Comparison of ENCODE assay signal across 28 cellular contexts in genomic region chr1:73040811-73041210, GRCh38.
"Had no signal": no experiment of that assay in that cellular context is flagged by ENCODE, and none has a peak within 500 bp of the region (broad histone marks: within the 10 kb centered on the region; RNA-seq: fewer than 3 reads in every experiment).

No MANE protein-coding gene starts in this region.

- H3K9me3 ChIP-seq: adrenal gland, breast epithelium, colonic mucosa, esophagus squamous epithelium, gastroesophageal sphincter had no signal

- DNase-seq: activated CD4-positive, alpha-beta T cell treated with anti-CD3 and anti-CD28 coated beads for 1 hour; activated CD4-positive, alpha-beta T cell treated with anti-CD3 and anti-CD28 coated beads for 4 hours; activated CD4-positive, alpha-beta T cell treated with anti-CD3 and anti-CD28 coated beads, Interleukin-2, amount 10 ng/mL, durations not matched to agents 7 days and 5 days; activated CD4-positive, alpha-beta T cell treated with anti-CD3 and anti-CD28 coated beads, Interleukin-2, amount 50 U/mL, for 4 hours; activated CD8-positive, alpha-beta memory T cell treated with anti-CD3 and anti-CD28 coated beads for 24 hours; activated CD8-positive, alpha-beta T cell treated with anti-CD3 and anti-CD28 coated beads for 36 hours; activated effector memory CD4-positive, alpha-beta T cell treated with anti-CD3 and anti-CD28 coated beads, Interleukin-2, amount 50 U/mL, for 16 hours; activated naive CD4-positive, alpha-beta T cell treated with anti-CD3 and anti-CD28 coated beads for 36 hours; activated naive CD8-positive, alpha-beta T cell treated with anti-CD3 and anti-CD28 coated beads for 36 hours; activated naive CD8-positive, alpha-beta T cell treated with anti-CD3 and anti-CD28 coated beads, Interleukin-2, amount 50 U/mL, for 24 hours; activated T-cell treated with anti-CD3 and anti-CD28 coated beads, Interleukin-2, amount 50 U/mL, for 4 hours; adrenal gland; amygdala; aorta; central memory CD4-positive, alpha-beta T cell; cerebellar nuclear complex; colonic mucosa; effector CD8-positive, alpha-beta T cell; esophagus squamous epithelium; foreskin melanocyte; T-helper 2 cell had no signal

- H3K4me1 ChIP-seq: adrenal gland, breast epithelium, colonic mucosa, esophagus squamous epithelium, gastroesophageal sphincter had no signal

- H3K4me3 ChIP-seq: adrenal gland, breast epithelium, cardiac muscle cell, colonic mucosa, esophagus squamous epithelium, gastroesophageal sphincter had no signal

- H3K36me3 ChIP-seq: adrenal gland, breast epithelium, cardiac muscle cell, colonic mucosa, esophagus squamous epithelium, gastroesophageal sphincter had no signal

- ATAC-seq: activated CD8-positive, alpha-beta T cell treated with anti-CD3 and anti-CD28 coated beads for 36 hours; activated naive CD8-positive, alpha-beta T cell treated with anti-CD3 and anti-CD28 coated beads, Interleukin-2, amount 50 U/mL, for 24 hours; activated T-cell treated with anti-CD3 and anti-CD28 coated beads, Interleukin-2, amount 50 U/mL, for 4 hours; activated T-helper 17 cell treated with anti-CD3 and anti-CD28 coated beads, Interleukin-2, amount 50 U/mL, for 72 hours; gastroesophageal sphincter had no signal

- H3K4me3 Mint-ChIP-seq: activated CD4-positive, alpha-beta T cell treated with anti-CD3 and anti-CD28 coated beads, Interleukin-2, amount 10 ng/mL, durations not matched to agents 7 days and 5 days; activated CD8-positive, alpha-beta T cell treated with anti-CD3 and anti-CD28 coated beads for 36 hours; activated naive CD4-positive, alpha-beta T cell treated with anti-CD3 and anti-CD28 coated beads for 36 hours; activated naive CD4-positive, alpha-beta T cell treated with anti-CD3 and anti-CD28 coated beads, Interleukin-2, amount 50 U/mL, for 24 hours; activated naive CD8-positive, alpha-beta T cell treated with anti-CD3 and anti-CD28 coated beads for 36 hours; activated naive CD8-positive, alpha-beta T cell treated with anti-CD3 and anti-CD28 coated beads, Interleukin-2, amount 50 U/mL, for 24 hours; activated T-cell treated with anti-CD3 and anti-CD28 coated beads, Interleukin-2, amount 50 U/mL, for 4 hours; activated T-helper 17 cell treated with anti-CD3 and anti-CD28 coated beads, Interleukin-2, amount 50 U/mL, for 72 hours; brain had no signal

- H3K4me1 Mint-ChIP-seq: activated CD4-positive, alpha-beta T cell treated with anti-CD3 and anti-CD28 coated beads, Interleukin-2, amount 10 ng/mL, durations not matched to agents 7 days and 5 days; activated naive CD4-positive, alpha-beta T cell treated with anti-CD3 and anti-CD28 coated beads, Interleukin-2, amount 50 U/mL, for 24 hours; activated naive CD8-positive, alpha-beta T cell treated with anti-CD3 and anti-CD28 coated beads for 36 hours; activated naive CD8-positive, alpha-beta T cell treated with anti-CD3 and anti-CD28 coated beads, Interleukin-2, amount 50 U/mL, for 24 hours; activated T-helper 17 cell treated with anti-CD3 and anti-CD28 coated beads, Interleukin-2, amount 50 U/mL, for 72 hours had no signal

- H3K27me3 Mint-ChIP-seq: activated CD4-positive, alpha-beta T cell treated with anti-CD3 and anti-CD28 coated beads, Interleukin-2, amount 10 ng/mL, durations not matched to agents 7 days and 5 days; activated CD8-positive, alpha-beta T cell treated with anti-CD3 and anti-CD28 coated beads for 36 hours; activated naive CD4-positive, alpha-beta T cell treated with anti-CD3 and anti-CD28 coated beads, Interleukin-2, amount 50 U/mL, for 24 hours; activated naive CD8-positive, alpha-beta T cell treated with anti-CD3 and anti-CD28 coated beads for 36 hours; activated naive CD8-positive, alpha-beta T cell treated with anti-CD3 and anti-CD28 coated beads, Interleukin-2, amount 50 U/mL, for 24 hours; activated T-helper 17 cell treated with anti-CD3 and anti-CD28 coated beads, Interleukin-2, amount 50 U/mL, for 72 hours; brain had no signal

- H3K9me3 Mint-ChIP-seq: activated CD4-positive, alpha-beta T cell treated with anti-CD3 and anti-CD28 coated beads, Interleukin-2, amount 10 ng/mL, durations not matched to agents 7 days and 5 days; activated naive CD4-positive, alpha-beta T cell treated with anti-CD3 and anti-CD28 coated beads for 36 hours; activated naive CD4-positive, alpha-beta T cell treated with anti-CD3 and anti-CD28 coated beads, Interleukin-2, amount 50 U/mL, for 24 hours; activated naive CD8-positive, alpha-beta T cell treated with anti-CD3 and anti-CD28 coated beads, Interleukin-2, amount 50 U/mL, for 24 hours; brain had no signal

- H3K27me3 ChIP-seq: adrenal gland, breast epithelium, cardiac muscle cell, colonic mucosa, esophagus squamous epithelium, gastroesophageal sphincter had no signal

- H3K27ac Mint-ChIP-seq: activated CD4-positive, alpha-beta T cell treated with anti-CD3 and anti-CD28 coated beads, Interleukin-2, amount 10 ng/mL, durations not matched to agents 7 days and 5 days; activated CD8-positive, alpha-beta T cell treated with anti-CD3 and anti-CD28 coated beads for 36 hours; activated naive CD4-positive, alpha-beta T cell treated with anti-CD3 and anti-CD28 coated beads for 36 hours; activated naive CD4-positive, alpha-beta T cell treated with anti-CD3 and anti-CD28 coated beads, Interleukin-2, amount 50 U/mL, for 24 hours; activated naive CD8-positive, alpha-beta T cell treated with anti-CD3 and anti-CD28 coated beads for 36 hours; activated naive CD8-positive, alpha-beta T cell treated with anti-CD3 and anti-CD28 coated beads, Interleukin-2, amount 50 U/mL, for 24 hours; activated T-helper 17 cell treated with anti-CD3 and anti-CD28 coated beads, Interleukin-2, amount 50 U/mL, for 72 hours; brain had no signal

- H3K27ac ChIP-seq: adrenal gland, breast epithelium, cardiac muscle cell, colonic mucosa, epithelial cell of prostate, esophagus squamous epithelium, gastroesophageal sphincter had no signal

- H3K36me3 Mint-ChIP-seq: activated naive CD4-positive, alpha-beta T cell treated with anti-CD3 and anti-CD28 coated beads, Interleukin-2, amount 50 U/mL, for 24 hours; activated naive CD8-positive, alpha-beta T cell treated with anti-CD3 and anti-CD28 coated beads for 36 hours; brain had no signal
